Comparison of ENCODE assay signal across 17 cellular contexts in genomic region chr14:21108791-21109190, GRCh38. TPM values are rescaled to one million over a fixed set of nuclear protein-coding genes. Genes with fewer than 3 reads are reported as not detected.
A peak's percentile ranks its signal among the peaks of the same experiment; 100 is the strongest.
DNase-seq lines count a peak whose midpoint lies in the region; ATAC-seq, FAIRE-seq and TF ChIP-seq lines count a peak whose summit lies in the region.
"Had no signal": no experiment of that assay in that cellular context is flagged by ENCODE, and none has a peak within 500 bp of the region (broad histone marks: within the 10 kb centered on the region; RNA-seq: fewer than 3 reads in every experiment).

No MANE protein-coding gene starts in this region.

- H2AFZ ChIP-seq in K562 (ENCODE audit: low read depth, low read length): 0 out of 2 replicates have a peak overlapping the region, but pooled peaks have one; percentile 48
- H2AFZ ChIP-seq: PC-9 had no signal

- ATAC-seq in K562: no peak
- no peak for ATAC-seq in GM21529 (IDR thresholded peaks at IDR 0.05; ENCODE audit: unreplicated experiment)

- no peaks in the 10 kb centered on the region for H3K9me1 ChIP-seq in K562 (ENCODE audit: control insufficient read depth, insufficient read depth, low read length)

- WGBS in K562 (ENCODE audit: insufficient coverage, low coverage, missing lambda C conversion rate): 88% methylated on average over 3 of the region's 4 CpGs

- H4K20me1 ChIP-seq in K562 (replicated peaks; ENCODE audit: control insufficient read depth, insufficient read depth, low read length): no peaks in the 10 kb centered on the region

- POLR2A ChIA-PET in K562 (lab: Yijun Ruan, JAX): interaction anchor here (0.6 to 0.7 kb wide), 2 partner anchors 138 to 303 kb away, joined by 3 read pairs; no protein-coding TSS in a partner anchor

- BruUV-seq in K562 (replicated peaks; lab: Mats Ljungman, UMichigan): no TSS peak

- no peak overlapping the region for H3K9ac ChIP-seq in K562 (ENCODE audit: insufficient read depth in 1 of 2, low read depth in 2 of 2, low read length in 2 of 2)

- TF ChIP-seq RAD21 in K562 (CRISPR knock-in tag; conservative IDR thresholded peaks at IDR 0.05 in 1 of 2, IDR thresholded peaks at IDR 0.05 in 1 of 2): no peak

- peak; percentile 20 for DNase-seq in GM10266 (ENCODE audit: extremely low spot score)
- peak; percentile 21 for DNase-seq in GM20000 (ENCODE audit: low spot score)
- DNase-seq in NOMO-1 treated with dmso at 0.1 percent for 144 hours (lab: John Stamatoyannopoulos, UW; ENCODE audit: unreplicated experiment): peak; percentile 8
- no peak for DNase-seq in K562 (ENCODE audit: extremely low read depth in 1 of 4, low spot score in 3 of 4)
- no peak for DNase-seq in activated CD4-positive, alpha-beta T cell treated with anti-CD3 and anti-CD28 coated beads for 48 hours
- no peak for DNase-seq in NCI-H2196 treated with DMSO at 0.1 percent for 48 hours (lab: John Stamatoyannopoulos, UW; ENCODE audit: unreplicated experiment)
- DNase-seq: NCI-H1436, NCI-H2029 treated with DMSO at 0.1 percent for 48 hours, NCI-H510A treated with DMSO at 0.1 percent for 48 hours, PC-9, SW 1271 had no signal

- intact Hi-C loops in K562 (cut with micrococcal nuclease): no loop called here

- no peaks in the 10 kb centered on the region for H3K79me2 ChIP-seq in K562 (ENCODE audit: control insufficient read depth, insufficient read depth, low read length)

- no peak overlapping the region for H3K27ac ChIP-seq in K562 (ENCODE audit: extremely low read depth, low read depth, low read length)
- H3K27ac ChIP-seq: C4-2B, PC-9 had no signal

- TF ChIP-seq EP300 in K562 (IDR thresholded peaks at IDR 0.05; ENCODE audit: low read length): no peak

- no peak for TF ChIP-seq CTCF in GM10266 (IDR thresholded peaks at IDR 0.05; ENCODE audit: control insufficient read depth, insufficient read depth, low read depth, missing control alignments)
- no peak for TF ChIP-seq CTCF in GM20000 (IDR thresholded peaks at IDR 0.05; ENCODE audit: extremely low read depth, missing control alignments)
- TF ChIP-seq CTCF in K562 (IDR thresholded peaks at IDR 0.05 in 2 of 3, conservative IDR thresholded peaks at IDR 0.05 in 1 of 3; ENCODE audit: insufficient read depth in 2 of 3, low read depth in 1 of 3, low read length in 3 of 3): no peak

- in situ Hi-C loops in K562 (cut with MboI): no loop called here

- H3K27me3 ChIP-seq in K562 (ENCODE audit: control insufficient read depth in 2 of 2, insufficient read depth in 2 of 2, low read length in 2 of 2): no peaks in the 10 kb centered on the region

- CTCF ChIA-PET in K562 (lab: Yijun Ruan, JAX; ENCODE audit: low intra/inter-chr PET ratio): interaction anchor here (0.7 kb wide), 1 partner anchor 11 kb away, joined by 3 read pairs; no protein-coding TSS in a partner anchor

- H3K4me3 ChIP-seq in K562: no peak overlapping the region
- H3K4me3 ChIP-seq: PC-9 had no signal

- no peak for FAIRE-seq in K562 (lab: Jason Lieb, UNC)
- FAIRE-seq: H1 had no signal

- TF ChIP-seq POLR2A in K562 (conservative IDR thresholded peaks at IDR 0.05): no peak

- no peaks in the 10 kb centered on the region for H3K9me3 ChIP-seq in K562 (replicated peaks; ENCODE audit: control insufficient read depth, insufficient read depth, low read depth, low read length)

- no peaks in the 10 kb centered on the region for H3K36me3 ChIP-seq in K562 (ENCODE audit: control insufficient read depth, insufficient read depth, low read length)

- no peak overlapping the region for H3K4me2 ChIP-seq in K562 (ENCODE audit: insufficient read depth, low read length)
- H3K4me2 ChIP-seq: PC-9 had no signal

- H3K4me1 ChIP-seq in K562 (replicated peaks in 1 of 2; ENCODE audit: control insufficient read depth in 2 of 2, insufficient read depth in 2 of 2, low read length in 2 of 2): peaks cover 25 to 49% of the 10 kb centered on the region in 2 experiments

RNA-seq across cellular contexts. Expression of gene TMEM253, which starts 7.9 kb away (rescaled TPM):
- 0.25 TPM in 1 of 2 replicates, not detected in the other for total RNA-seq in K562 (2011; cell fraction: chromatin; rRNA removed; ENCODE audit: low replicate concordance)
- total RNA-seq in K562 (2011; cell fraction: nucleolus; rRNA removed): 0.33 TPM in 1 of 2 replicates, not detected in the other
- total RNA-seq in K562 (2011; cell fraction: nucleoplasm; rRNA removed): 0.29 TPM in 1 of 2 replicates, not detected in the other
- total RNA-seq in K562 (2014; rRNA removed) (0.24 and 0.27 TPM in 2 replicates), K562 (2014; rRNA removed; fragmentation: Illumina TruSeq; extraction: Trizol) (0.11 and 0.13 TPM in 2 replicates), K562 (2015; rRNA removed; fragmentation: Illumina TruSeq; extraction: Trizol) (not detected in 2 replicates), K562 (2021) (0.18 and 0.20 TPM in 2 replicates)
- polyA plus RNA-seq in K562 (2011; rRNA removed) (0.07 TPM in 1 of 2 replicates, not detected in the other), K562 (2014; fragmentation: Illumina TruSeq; extraction: Trizol) (0.21 and 0.45 TPM in 2 replicates), K562 (2014; fragmentation: Nextera tagmentation; extraction: Ambion mirVana) (under 1 TPM; 0.25 to 0.61 TPM), K562 (2014; rRNA removed) (0.23 TPM in 1 of 2 replicates, not detected in the other)
- 0.13 TPM in 1 of 2 replicates, not detected in the other for polyA plus RNA-seq in K562 (2011; cell fraction: cytosol; rRNA removed)
- polyA plus RNA-seq in K562 (2011; cell fraction: nucleus; rRNA removed): 0.13 and 0.46 TPM in 2 replicates
- polyA plus RNA-seq in K562 (2012): 0.18 and 0.29 TPM in 2 replicates
- 0.15 TPM in 1 of 2 replicates, not detected in the other for polyA minus RNA-seq in K562 (2011; rRNA and poly(A)+ RNA removed)
- polyA minus RNA-seq in K562 (2011; cell fraction: cytosol; rRNA and poly(A)+ RNA removed): not detected in 2 replicates
- 0.22 and 0.27 TPM in 2 replicates for polyA minus RNA-seq in K562 (2011; cell fraction: nucleus; rRNA and poly(A)+ RNA removed)
- total RNA-seq: LHCN-M2 had no signal

RNA-seq across cellular contexts. Expression of gene ZNF219, which starts 10.3 kb away (rescaled TPM):
- total RNA-seq in K562 (2011; cell fraction: chromatin; rRNA removed; ENCODE audit: low replicate concordance): 10.9 and 15.3 TPM in 2 replicates
- total RNA-seq in K562 (2011; cell fraction: nucleolus; rRNA removed): 9.5 TPM in 2 replicates
- total RNA-seq in K562 (2011; cell fraction: nucleoplasm; rRNA removed): 10.8 and 13.2 TPM in 2 replicates
- total RNA-seq in K562 (2014; rRNA removed) (3.7 and 6.4 TPM in 2 replicates), K562 (2014; rRNA removed; fragmentation: Illumina TruSeq; extraction: Trizol) (2.2 and 2.6 TPM in 2 replicates), K562 (2015; rRNA removed; fragmentation: Illumina TruSeq; extraction: Trizol) (4.1 and 4.3 TPM in 2 replicates), K562 (2021) (9.3 and 10.6 TPM in 2 replicates)
- polyA plus RNA-seq in K562 (2011; rRNA removed) (1.9 and 2.8 TPM in 2 replicates), K562 (2014; fragmentation: Illumina TruSeq; extraction: Trizol) (2.6 and 3.1 TPM in 2 replicates), K562 (2014; fragmentation: Nextera tagmentation; extraction: Ambion mirVana) (under 1 TPM; 0.29 to 0.53 TPM), K562 (2014; rRNA removed) (7.7 and 7.8 TPM in 2 replicates)
- polyA plus RNA-seq in K562 (2011; cell fraction: cytosol; rRNA removed): 2.7 and 15.0 TPM in 2 replicates
- polyA plus RNA-seq in K562 (2011; cell fraction: nucleus; rRNA removed): 12.7 and 34.2 TPM in 2 replicates
- 5.6 and 6.2 TPM in 2 replicates for polyA plus RNA-seq in K562 (2012)
- 2.0 and 3.0 TPM in 2 replicates for polyA minus RNA-seq in K562 (2011; rRNA and poly(A)+ RNA removed)
- polyA minus RNA-seq in K562 (2011; cell fraction: cytosol; rRNA and poly(A)+ RNA removed): 2.1 and 3.3 TPM in 2 replicates
- polyA minus RNA-seq in K562 (2011; cell fraction: nucleus; rRNA and poly(A)+ RNA removed): 5.0 and 9.7 TPM in 2 replicates

RNA-seq across cellular contexts. Expression of gene ARHGEF40, which starts 38.7 kb away (rescaled TPM):
- total RNA-seq in K562 (2011; cell fraction: chromatin; rRNA removed; ENCODE audit: low replicate concordance): 6.3 and 19.5 TPM in 2 replicates
- 8.9 and 9.8 TPM in 2 replicates for total RNA-seq in K562 (2011; cell fraction: nucleolus; rRNA removed)
- 7.5 and 9.5 TPM in 2 replicates for total RNA-seq in K562 (2011; cell fraction: nucleoplasm; rRNA removed)
- total RNA-seq in K562 (2014; rRNA removed) (3.9 and 4.0 TPM in 2 replicates), K562 (2014; rRNA removed; fragmentation: Illumina TruSeq; extraction: Trizol) (2.3 and 2.9 TPM in 2 replicates), K562 (2015; rRNA removed; fragmentation: Illumina TruSeq; extraction: Trizol) (3.3 and 3.7 TPM in 2 replicates), K562 (2021) (4.6 and 6.3 TPM in 2 replicates)
- polyA plus RNA-seq in K562 (2011; rRNA removed) (3.8 and 4.0 TPM in 2 replicates), K562 (2014; fragmentation: Illumina TruSeq; extraction: Trizol) (4.6 and 5.0 TPM in 2 replicates), K562 (2014; fragmentation: Nextera tagmentation; extraction: Ambion mirVana) (under 1 TPM; 0.42 to 0.55 TPM), K562 (2014; rRNA removed) (4.6 and 4.7 TPM in 2 replicates)
- 5.6 and 9.9 TPM in 2 replicates for polyA plus RNA-seq in K562 (2011; cell fraction: cytosol; rRNA removed)
- polyA plus RNA-seq in K562 (2011; cell fraction: nucleus; rRNA removed): 18.5 and 28.6 TPM in 2 replicates
- 3.6 and 7.8 TPM in 2 replicates for polyA plus RNA-seq in K562 (2012)
- 2.2 and 3.0 TPM in 2 replicates for polyA minus RNA-seq in K562 (2011; rRNA and poly(A)+ RNA removed)
- polyA minus RNA-seq in K562 (2011; cell fraction: cytosol; rRNA and poly(A)+ RNA removed): 1.8 and 2.2 TPM in 2 replicates
- polyA minus RNA-seq in K562 (2011; cell fraction: nucleus; rRNA and poly(A)+ RNA removed): 3.9 and 4.0 TPM in 2 replicates

RNA-seq across cellular contexts. Expression of gene OR5AU1, which starts 47.1 kb away (rescaled TPM):
- not detected in 2 replicates for total RNA-seq in K562 (2011; cell fraction: chromatin; rRNA removed; ENCODE audit: low replicate concordance)
- not detected in 2 replicates for total RNA-seq in K562 (2011; cell fraction: nucleolus; rRNA removed)
- not detected in 2 replicates for total RNA-seq in K562 (2011; cell fraction: nucleoplasm; rRNA removed)
- total RNA-seq in K562 (2014; rRNA removed): not detected in 2 replicates
- not detected in 2 replicates for total RNA-seq in K562 (2014; rRNA removed; fragmentation: Illumina TruSeq; extraction: Trizol)
- total RNA-seq in K562 (2015; rRNA removed; fragmentation: Illumina TruSeq; extraction: Trizol): not detected in 2 replicates
- total RNA-seq in K562 (2021): not detected in 2 replicates
- polyA plus RNA-seq in K562 (2011; rRNA removed): not detected in 2 replicates
- polyA plus RNA-seq in K562 (2011; cell fraction: cytosol; rRNA removed): not detected in 2 replicates
- polyA plus RNA-seq in K562 (2011; cell fraction: nucleus; rRNA removed): not detected in 2 replicates
- polyA plus RNA-seq in K562 (2012): not detected in 2 replicates
- not detected in 2 replicates for polyA plus RNA-seq in K562 (2014; fragmentation: Illumina TruSeq; extraction: Trizol)
- polyA plus RNA-seq in K562 (2014; fragmentation: Nextera tagmentation; extraction: Ambion mirVana): not detected
- polyA plus RNA-seq in K562 (2014; rRNA removed): not detected in 2 replicates
- 0.06 TPM in 1 of 2 replicates, not detected in the other for polyA minus RNA-seq in K562 (2011; rRNA and poly(A)+ RNA removed)
- polyA minus RNA-seq in K562 (2011; cell fraction: cytosol; rRNA and poly(A)+ RNA removed): not detected in 2 replicates
- polyA minus RNA-seq in K562 (2011; cell fraction: nucleus; rRNA and poly(A)+ RNA removed): not detected in 2 replicates
- total RNA-seq: H1, HT-29, LHCN-M2, PC-9, SK-MEL-5 had no signal
- polyA plus RNA-seq: H1 had no signal

RNA-seq across cellular contexts. Expression of gene RNASE8, which starts 51.2 kb away (rescaled TPM):
- not detected in 2 replicates for total RNA-seq in K562 (2011; cell fraction: chromatin; rRNA removed; ENCODE audit: low replicate concordance)
- total RNA-seq in K562 (2011; cell fraction: nucleolus; rRNA removed): not detected in 2 replicates
- not detected in 2 replicates for total RNA-seq in K562 (2011; cell fraction: nucleoplasm; rRNA removed)
- not detected in 2 replicates for total RNA-seq in K562 (2014; rRNA removed)
- not detected in 2 replicates for total RNA-seq in K562 (2014; rRNA removed; fragmentation: Illumina TruSeq; extraction: Trizol)
- total RNA-seq in K562 (2015; rRNA removed; fragmentation: Illumina TruSeq; extraction: Trizol): not detected in 2 replicates
- not detected in 2 replicates for total RNA-seq in K562 (2021)
- not detected in 2 replicates for polyA plus RNA-seq in K562 (2011; rRNA removed)
- polyA plus RNA-seq in K562 (2011; cell fraction: cytosol; rRNA removed): not detected in 2 replicates
- not detected in 2 replicates for polyA plus RNA-seq in K562 (2011; cell fraction: nucleus; rRNA removed)
- not detected in 2 replicates for polyA plus RNA-seq in K562 (2012)
- polyA plus RNA-seq in K562 (2014; fragmentation: Illumina TruSeq; extraction: Trizol): not detected in 2 replicates
- polyA plus RNA-seq in K562 (2014; fragmentation: Nextera tagmentation; extraction: Ambion mirVana): not detected
- not detected in 2 replicates for polyA plus RNA-seq in K562 (2014; rRNA removed)
- polyA minus RNA-seq in K562 (2011; rRNA and poly(A)+ RNA removed): not detected in 2 replicates
- polyA minus RNA-seq in K562 (2011; cell fraction: cytosol; rRNA and poly(A)+ RNA removed): not detected in 2 replicates
- polyA minus RNA-seq in K562 (2011; cell fraction: nucleus; rRNA and poly(A)+ RNA removed): not detected in 2 replicates
- total RNA-seq: H1, HT-29, LHCN-M2, PC-9, SK-MEL-5 had no signal
- polyA plus RNA-seq: H1 had no signal

Comparison
In these comparisons a context has a peak if more than half of its experiments do, and no peak if none do; other contexts are left out.
1. DNase-seq: peak in GM10266 (single experiment), GM20000 (single experiment) and NOMO-1 treated with dmso at 0.1 percent for 144 hours (single experiment); none in K562 (0 of 4), activated CD4-positive, alpha-beta T cell treated with anti-CD3 and anti-CD28 coated beads for 48 hours (single experiment) and NCI-H2196 treated with DMSO at 0.1 percent for 48 hours (single experiment).